In genomic region chr19:18208098-18208951, GRCh38 we compare ENCODE assay signal across 8 cellular contexts. TPM values are rescaled to one million over a fixed set of nuclear protein-coding genes. Genes with fewer than 3 reads are reported as not detected.
A peak's percentile ranks its signal among the peaks of the same experiment; 100 is the strongest.
DNase-seq lines count a peak whose midpoint lies in the region; ATAC-seq, FAIRE-seq and TF ChIP-seq lines count a peak whose summit lies in the region.

No MANE protein-coding gene starts in this region.

- intact Hi-C loops in CD8-positive, alpha-beta T cell (cut with DNase I, micrococcal nuclease) = loop anchor here (1.0 to 10.0 kb wide), 6 partner anchors 24 to 426 kb away; partner anchors contain the start of genes FKBP8 (in 1 of the 2) and KLHL26 (in 1 of the 2)

- ATAC-seq in CD8-positive, alpha-beta T cell = no peak
- ATAC-seq in HG03097 (IDR thresholded peaks at IDR 0.05; ENCODE audit: low FRiP score, unreplicated experiment) (no peak), HG03469 (IDR thresholded peaks at IDR 0.05; ENCODE audit: unreplicated experiment) (no peak)

- peak in 5 of 7 experiments; percentile 45 to 67 (median 54) for DNase-seq in CD8-positive, alpha-beta T cell
- peak; percentile 41 to 43 for DNase-seq in activated CD4-positive, alpha-beta T cell treated with anti-CD3 and anti-CD28 coated beads, Interleukin-2, amount 50 U/mL, for 4 hours
- DNase-seq in fibroblast of pulmonary artery (ENCODE audit: low read depth) (peak; percentile 84), small intestine (peak; percentile 23), GF-D8 (lab: John Stamatoyannopoulos, UW) (no peak)

- POLR2A ChIA-PET in CD8-positive, alpha-beta T cell (lab: Charles Lee) = no interaction called here

- H3K36me3 Mint-ChIP-seq in CD8-positive, alpha-beta T cell = peaks cover 3% of the 10 kb centered on the region

- H3K4me1 ChIP-seq in CD8-positive, alpha-beta T cell (ENCODE audit: insufficient read depth, low read length) = peaks cover 8% of the 10 kb centered on the region
- H3K4me1 ChIP-seq in small intestine (ENCODE audit: control insufficient read depth in 2 of 2, insufficient read depth in 1 of 2, low read depth in 1 of 2, low read length in 1 of 2) = peaks cover 0 to 4% of the 10 kb centered on the region in 2 donors

- CTCF ChIA-PET in CD8-positive, alpha-beta T cell (lab: Charles Lee) = interaction anchor here (0.6 to 12.7 kb wide), 16 partner anchors 12 to 211 kb away, joined by 3 to 194 read pairs (median 3); partner anchors contain the start of genes MPV17L2 and SSBP4

- TF ChIP-seq CTCF in CD8-positive, alpha-beta T cell (IDR thresholded peaks at IDR 0.05) = peak; percentile 65
- TF ChIP-seq CTCF in fibroblast of pulmonary artery (IDR thresholded peaks at IDR 0.05; ENCODE audit: low read length, missing control alignments) = peak; percentile 39

- H3K9me3 Mint-ChIP-seq in CD8-positive, alpha-beta T cell = no peaks in the 10 kb centered on the region

- TF ChIP-seq RAD21 in Ishikawa (IDR thresholded peaks at IDR 0.05; ENCODE audit: low read depth) = peak; percentile 83

- no peak overlapping the region for H3K4me3 Mint-ChIP-seq in CD8-positive, alpha-beta T cell

- 13 to 17% (median 16%) methylated on average over 32 of the region's 32 CpGs for WGBS in small intestine, 3 donors

- no peaks in the 10 kb centered on the region for H3K9me3 ChIP-seq in CD8-positive, alpha-beta T cell (ENCODE audit: low read length)
- H3K9me3 ChIP-seq in small intestine (ENCODE audit: control insufficient read depth, low read depth) = no peaks in the 10 kb centered on the region

- H3K4me3 ChIP-seq in CD8-positive, alpha-beta T cell (ENCODE audit: low read depth, low read length) = no peak overlapping the region
- no peak overlapping the region for H3K4me3 ChIP-seq in fibroblast of pulmonary artery (replicated peaks; ENCODE audit: low read depth, low read length)
- H3K4me3 ChIP-seq in small intestine (ENCODE audit: low read depth in 1 of 2, low read length in 2 of 2) = no peak overlapping the region

- no peak overlapping the region for H3K27ac Mint-ChIP-seq in CD8-positive, alpha-beta T cell

- H3K27me3 Mint-ChIP-seq in CD8-positive, alpha-beta T cell (ENCODE audit: low read depth) = peaks cover 8% of the 10 kb centered on the region

- no peak overlapping the region for H3K27ac ChIP-seq in CD8-positive, alpha-beta T cell (ENCODE audit: low read depth, low read length)
- H3K27ac ChIP-seq in small intestine (ENCODE audit: low read depth in 1 of 2, low read length in 1 of 2) = no peak overlapping the region

- H3K4me1 Mint-ChIP-seq in CD8-positive, alpha-beta T cell (ENCODE audit: low read depth) = peaks cover 8% of the 10 kb centered on the region

- FAIRE-seq in small intestine (lab: Jason Lieb, UNC) = no peak

- no peak for TF ChIP-seq EP300 in Ishikawa (IDR thresholded peaks at IDR 0.05; ENCODE audit: borderline replicate concordance)

- H3K36me3 ChIP-seq in CD8-positive, alpha-beta T cell (ENCODE audit: insufficient read depth, low read length) = no peaks in the 10 kb centered on the region
- no peaks in the 10 kb centered on the region for H3K36me3 ChIP-seq in small intestine (ENCODE audit: control insufficient read depth in 2 of 2, insufficient read depth in 2 of 2, low read length in 2 of 2)

- H3K27me3 ChIP-seq in CD8-positive, alpha-beta T cell (ENCODE audit: insufficient read depth, low read length) = no peaks in the 10 kb centered on the region
- H3K27me3 ChIP-seq in small intestine (ENCODE audit: control insufficient read depth in 2 of 2, insufficient read depth in 2 of 2, low read length in 2 of 2) = no peaks in the 10 kb centered on the region

TF ChIP-seq in Ishikawa, 13 proteins besides CTCF, POLR2A, EP300 and RAD21:
- TF ChIP-seq CEBPB (IDR thresholded peaks at IDR 0.05) (no peak), FOXM1 (IDR thresholded peaks at IDR 0.05; ENCODE audit: borderline replicate concordance, low read depth) (no peak), CREB1 (IDR thresholded peaks at IDR 0.05; ENCODE audit: low read depth) (no peak), NFIC (IDR thresholded peaks at IDR 0.05) (no peak), ZBTB7A (IDR thresholded peaks at IDR 0.05; ENCODE audit: low read depth) (peak; percentile 69; the same call in 1 of the 2 replicates)

RNA-seq across cellular contexts. Expression of gene RAB3A, which starts 4.5 kb away (rescaled TPM):
- total RNA-seq in CD8-positive, alpha-beta T cell = 10 to 100 TPM; 16.8 to 19.4 TPM
- polyA plus RNA-seq in small intestine = 1 to 10 TPM in 2 of 3 donors, under 1 TPM in 1; 0.81 to 6.0 (median 2.0) TPM

RNA-seq across cellular contexts. Expression of gene MPV17L2, which starts 15.3 kb away (rescaled TPM):
- total RNA-seq in CD8-positive, alpha-beta T cell = 1 to 10 TPM; 4.0 to 5.2 TPM
- 10 to 100 TPM; 12.5 to 25.9 (median 21.9) TPM for polyA plus RNA-seq in small intestine

RNA-seq across cellular contexts. Expression of gene PDE4C, which starts 17.9 kb away (rescaled TPM):
- under 1 TPM in 1 of 2 experiments, not detected in 1; 0.71 TPM for total RNA-seq in CD8-positive, alpha-beta T cell
- polyA plus RNA-seq in small intestine = 1 to 10 TPM in 1 of 3 donors, not detected in 2; 1.1 TPM

RNA-seq across cellular contexts. Expression of gene IFI30, which starts 34.7 kb away (rescaled TPM):
- 1 to 10 TPM; 1.6 to 1.8 TPM for total RNA-seq in CD8-positive, alpha-beta T cell
- 100 to 1,000 TPM in 1 of 3 donors, 10 to 100 TPM in 2; 51.9 to 178 (median 91.6) TPM for polyA plus RNA-seq in small intestine

RNA-seq across cellular contexts. Expression of gene PIK3R2, which starts 55.4 kb away (rescaled TPM):
- 1 to 10 TPM; 3.6 to 3.9 TPM for total RNA-seq in CD8-positive, alpha-beta T cell
- polyA plus RNA-seq in small intestine = 10 to 100 TPM in 1 of 3 donors, 1 to 10 TPM in 2; 1.6 to 14.2 (median 2.0) TPM
